ENCODE assay signal across 21 cellular contexts in genomic region chr13:39887424-39887823, GRCh38.
A peak's percentile ranks its signal among the peaks of the same experiment; 100 is the strongest.
DNase-seq lines count a peak whose midpoint lies in the region; TF ChIP-seq lines count a peak whose summit lies in the region.
"Had no signal": no experiment of that assay in that cellular context is flagged by ENCODE, and none has a peak within 500 bp of the region (broad histone marks: within the 10 kb centered on the region; RNA-seq: fewer than 3 reads in every experiment).

No MANE protein-coding gene starts in this region.

- TF ChIP-seq CTCF in VCaP (conservative IDR thresholded peaks at IDR 0.05) (no peak), fibroblast of mammary gland (conservative IDR thresholded peaks at IDR 0.05; ENCODE audit: control insufficient read depth, insufficient read depth, low read depth, low read length) (no peak), MM.1S (IDR thresholded peaks at IDR 0.05; ENCODE audit: low read length) (no peak)

- H3F3A ChIP-seq in MM.1S (ENCODE audit: insufficient read depth, low read length): no peaks in the 10 kb centered on the region

- H3K36me3 ChIP-seq in HAP-1 (replicated peaks) (no peaks in the 10 kb centered on the region), MM.1S (replicated peaks; ENCODE audit: insufficient read depth, low read length) (no peaks in the 10 kb centered on the region)
- H3K36me3 ChIP-seq: BE2C, SJSA1 had no signal

- DNase-seq in GM03348 (ENCODE audit: low spot score): peak; percentile 14
- DNase-seq in fibroblast of mammary gland (ENCODE audit: low read depth): peak; percentile 44
- no peak for DNase-seq in mucosa of gallbladder (ENCODE audit: low spot score)
- DNase-seq in HAP-1 (ENCODE audit: low spot score in 2 of 2): no peak
- DNase-seq in stimulated activated naive CD4-positive, alpha-beta T cell treated with Interleukin-2 at 50 U/mL for 16 hours (lab: John Stamatoyannopoulos, UW): no peak
- DNase-seq in MM.1S: no peak
- DNase-seq: BE2C, Calu3, DMS79 treated with DMSO at 0.1 percent for 48 hours, GF-D8, Kasumi-1, NCI-H1694, NCI-H2081, NCI-H2227 treated with DMSO at 0.1 percent for 48 hours, NCI-H69, Right ventricle myocardium superior, RPMI8226 had no signal

- no peaks in the 10 kb centered on the region for H3K9me2 ChIP-seq in MM.1S (replicated peaks; ENCODE audit: insufficient read depth, low read length)

- H3K27ac ChIP-seq in VCaP (peak overlapping the region; percentile 57), MM.1S (ENCODE audit: low read length) (no peak overlapping the region)
- H3K27ac ChIP-seq: A549, SJSA1 had no signal

- H3K9ac ChIP-seq in MM.1S (ENCODE audit: low read length): no peak overlapping the region

- H2AFZ ChIP-seq in MM.1S (ENCODE audit: low read length): no peak overlapping the region

- H3K9me3 ChIP-seq in HAP-1 (peaks cover 9% of the 10 kb centered on the region), MM.1S (replicated peaks; ENCODE audit: insufficient read depth, low read length) (no peaks in the 10 kb centered on the region)
- H3K9me3 ChIP-seq: A549, BE2C, SJSA1 had no signal

- H4K20me1 ChIP-seq in MM.1S (ENCODE audit: insufficient read depth, low read length): no peaks in the 10 kb centered on the region

- in situ Hi-C loops in HAP-1 (cut with MboI; ENCODE audit: low sequenced_read_pairs): no loop called here

- H3K27me3 ChIP-seq in HAP-1 (ENCODE audit: low read depth) (no peaks in the 10 kb centered on the region), MM.1S (replicated peaks; ENCODE audit: insufficient read depth, low read length) (no peaks in the 10 kb centered on the region)
- H3K27me3 ChIP-seq: BE2C, SJSA1 had no signal

- H3K4me1 ChIP-seq in HAP-1 (no peaks in the 10 kb centered on the region), MM.1S (ENCODE audit: low read length) (no peaks in the 10 kb centered on the region)
- H3K4me1 ChIP-seq: A549, BE2C, SJSA1 had no signal

- H3K79me2 ChIP-seq in MM.1S (ENCODE audit: low read length): no peaks in the 10 kb centered on the region

- no peak overlapping the region for H3K4me2 ChIP-seq in MM.1S (ENCODE audit: low read depth, low read length)
- H3K4me2 ChIP-seq: A549 had no signal

- no peak overlapping the region for H3K4me3 ChIP-seq in fibroblast of mammary gland (ENCODE audit: control insufficient read depth, low read depth, low read length)
- H3K4me3 ChIP-seq in HAP-1: no peak overlapping the region
- H3K4me3 ChIP-seq in MM.1S (ENCODE audit: low read length): no peak overlapping the region
- H3K4me3 ChIP-seq: A549, K562, SJSA1 had no signal

Comparison
In these comparisons a context has a peak if more than half of its experiments do, and no peak if none do; other contexts are left out.
1. DNase-seq: peak in GM03348 (single experiment) and fibroblast of mammary gland (single experiment); none in mucosa of gallbladder (single experiment), HAP-1 (0 of 2), stimulated activated naive CD4-positive, alpha-beta T cell treated with Interleukin-2 at 50 U/mL for 16 hours (single experiment) and MM.1S (single experiment).